10 cellular contexts compared by ENCODE assay signal in the genomic region with DNA sequence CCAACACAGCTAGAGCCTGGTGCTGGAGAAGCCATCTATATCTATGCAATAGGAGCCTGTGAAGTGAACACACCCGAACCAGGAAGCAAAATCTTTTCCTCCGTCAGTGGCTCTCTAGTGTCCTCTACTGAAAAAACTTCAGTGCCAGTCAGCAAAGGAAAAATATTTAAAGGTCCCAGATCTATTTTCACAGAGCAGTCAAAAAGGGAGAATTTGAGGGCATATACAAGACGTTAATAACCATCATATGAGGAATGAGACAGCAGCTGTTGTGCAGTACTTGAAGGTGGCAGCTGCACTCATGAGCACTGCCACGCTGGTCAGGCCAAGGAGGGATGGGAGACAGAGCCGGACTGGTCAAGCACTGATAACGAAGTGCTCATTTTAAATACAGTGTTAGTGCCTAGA. TPM values are rescaled to one million over a fixed set of nuclear protein-coding genes. Genes with fewer than 3 reads are reported as not detected.
DNase-seq lines count a peak whose midpoint lies in the region; ATAC-seq, FAIRE-seq and TF ChIP-seq lines count a peak whose summit lies in the region.
"Had no signal": no experiment of that assay in that cellular context is flagged by ENCODE, and none has a peak within 500 bp of the region (broad histone marks: within the 10 kb centered on the region; RNA-seq: fewer than 3 reads in every experiment).

No MANE protein-coding gene starts in this region.

- TF ChIP-seq RAD21 in HepG2 (CRISPR knock-in tag; IDR thresholded peaks at IDR 0.05) = no peak

- H3K27ac ChIP-seq in HepG2 (ENCODE audit: extremely low read length, insufficient read depth, low read length) = no peak overlapping the region

- no peak for TF ChIP-seq EP300 in HepG2 (IDR thresholded peaks at IDR 0.05; ENCODE audit: low read depth in 2 of 2, low read length in 2 of 2)
- no peak for TF ChIP-seq EP300 in HepG2 (CRISPR knock-in tag; IDR thresholded peaks at IDR 0.05; ENCODE audit: borderline replicate concordance)

- POLR2A ChIA-PET in HepG2 (lab: Yijun Ruan, JAX) (no interaction called here), GM10248 (lab: Yijun Ruan, JAX) (no interaction called here)

- no peaks in the 10 kb centered on the region for H3K36me3 ChIP-seq in HepG2 (replicated peaks in 1 of 2; ENCODE audit: control insufficient read depth in 1 of 2, insufficient read depth in 2 of 2, low read length in 2 of 2)

- no peaks in the 10 kb centered on the region for H3K4me1 ChIP-seq in HepG2 (ENCODE audit: insufficient read depth, low read length)

- in situ Hi-C loops in HepG2 (cut with HindIII; ENCODE audit: extremely low pct_ligation_motif_present, low pct_unique_long_range_greater_than_20kb) = loop anchor here (25.0 kb wide), 1 partner anchor 238 kb away; a partner anchor contains a TSS

- FAIRE-seq in HepG2 (lab: Jason Lieb, UNC) = peak; percentile 23
- FAIRE-seq: colon had no signal

- CTCF ChIA-PET in HepG2 (lab: Yijun Ruan, JAX; ENCODE audit: low intra/inter-chr PET ratio, low total read pairs) (no interaction called here), GM10248 (lab: Yijun Ruan, JAX) (interaction anchor here (1.1 to 1.9 kb wide), 5 partner anchors 9 to 70 kb away, joined by 3 to 5 read pairs (median 4); no protein-coding TSS in a partner anchor)

- no peaks in the 10 kb centered on the region for H3K27me3 ChIP-seq in HepG2 (ENCODE audit: control insufficient read depth in 1 of 2, insufficient read depth in 2 of 2, low read length in 2 of 2)

- H3K9ac ChIP-seq in HepG2 (ENCODE audit: insufficient read depth, low read depth, low read length) = no peak overlapping the region

- no peak for TF ChIP-seq POLR2A in HepG2 (IDR thresholded peaks at IDR 0.05; ENCODE audit: insufficient read depth in 1 of 2, low read depth in 2 of 2, low read length in 2 of 2)

- ATAC-seq in HepG2 = peak; percentile 91
- ATAC-seq in HG03039 (IDR thresholded peaks at IDR 0.05; ENCODE audit: unreplicated experiment) = no peak
- no peak for ATAC-seq in HG02571 (IDR thresholded peaks at IDR 0.05; ENCODE audit: unreplicated experiment)

- no peaks in the 10 kb centered on the region for H3K9me3 ChIP-seq in HepG2 (ENCODE audit: low read length)

- no peak overlapping the region for H3K4me3 ChIP-seq in HepG2 (replicated peaks in 1 of 3; ENCODE audit: insufficient read depth in 1 of 3, low read depth in 2 of 3, low read length in 3 of 3)

- 0 out of 2 replicates have a peak overlapping the region, but pooled peaks have one; percentile 20 for H3K4me2 ChIP-seq in HepG2 (ENCODE audit: low read depth, low read length)

- intact Hi-C loops in HepG2 (cut with micrococcal nuclease; ENCODE audit: unreplicated experiment) = loop anchor here (5.0 kb wide), 1 partner anchor 152 kb away; no protein-coding TSS in a partner anchor

- H3K79me2 ChIP-seq in HepG2 (ENCODE audit: insufficient read depth, low read length) = no peaks in the 10 kb centered on the region

- peak; percentile 38 for TF ChIP-seq CTCF in HepG2 (CRISPR knock-in tag; IDR thresholded peaks at IDR 0.05)
- no peak for TF ChIP-seq CTCF in GM10248 (IDR thresholded peaks at IDR 0.05; ENCODE audit: control extremely low read depth, extremely low read depth, low read depth, missing control alignments)

- 40% methylated on average over 6 of the region's 6 CpGs for WGBS in HepG2 (ENCODE audit: low lambda C conversion rate)

- no peaks in the 10 kb centered on the region for H4K20me1 ChIP-seq in HepG2 (ENCODE audit: insufficient read depth, low read length)

- DNase-seq in DMS53 treated with DMSO at 0.1 percent for 48 hours (lab: John Stamatoyannopoulos, UW; ENCODE audit: unreplicated experiment) = peak; percentile 26
- peak; percentile 42 for DNase-seq in NAMALWA (ENCODE audit: low spot score)
- peak; percentile 26 for DNase-seq in amniotic epithelial cell (ENCODE audit: low read depth)
- peak; percentile 42 for DNase-seq in HepG2 (ENCODE audit: low spot score)
- no peak for DNase-seq in mesenteric fat pad (ENCODE audit: low spot score)
- DNase-seq in GM10248 (ENCODE audit: extremely low spot score) = no peak
- DNase-seq: NK-92 treated with Interleukin-12 subunit alpha and Interleukin-12 subunit beta, amount 100 ng/mL, for 24 hours had no signal

- BruUV-seq in HepG2 (replicated peaks; lab: Mats Ljungman, UMichigan) = no TSS peak

- no peak overlapping the region for H2AFZ ChIP-seq in HepG2 (ENCODE audit: low read length)

TF ChIP-seq in HepG2, 621 proteins besides CTCF, POLR2A, EP300 and RAD21 (continues in another document):
- TF ChIP-seq SOX5 (CRISPR knock-in tag; IDR thresholded peaks at IDR 0.05; ENCODE audit: borderline replicate concordance) = no peak
- TF ChIP-seq STAG1 (CRISPR knock-in tag; IDR thresholded peaks at IDR 0.05) = peak; percentile 56
- TF ChIP-seq SIX1 (CRISPR knock-in tag; IDR thresholded peaks at IDR 0.05; ENCODE audit: borderline replicate concordance) = no peak
- TF ChIP-seq GABPA (IDR thresholded peaks at IDR 0.05; ENCODE audit: low read depth, low read length) = no peak
- no peak for TF ChIP-seq GABPA (CRISPR knock-in tag; IDR thresholded peaks at IDR 0.05; ENCODE audit: low read depth)
- TF ChIP-seq NCOA2 (CRISPR knock-in tag; IDR thresholded peaks at IDR 0.05) = no peak
- TF ChIP-seq AGO2 (optimal IDR thresholded peaks at IDR 0.05; ENCODE audit: low read depth, low read length) = no peak
- TF ChIP-seq ELF3 (CRISPR knock-in tag; IDR thresholded peaks at IDR 0.05) = peak; percentile 86
- TF ChIP-seq HES4 (CRISPR knock-in tag; IDR thresholded peaks at IDR 0.05; ENCODE audit: borderline replicate concordance) = no peak
- no peak for TF ChIP-seq NR3C1 (CRISPR knock-in tag; IDR thresholded peaks at IDR 0.05)
- TF ChIP-seq, protein P1, sequence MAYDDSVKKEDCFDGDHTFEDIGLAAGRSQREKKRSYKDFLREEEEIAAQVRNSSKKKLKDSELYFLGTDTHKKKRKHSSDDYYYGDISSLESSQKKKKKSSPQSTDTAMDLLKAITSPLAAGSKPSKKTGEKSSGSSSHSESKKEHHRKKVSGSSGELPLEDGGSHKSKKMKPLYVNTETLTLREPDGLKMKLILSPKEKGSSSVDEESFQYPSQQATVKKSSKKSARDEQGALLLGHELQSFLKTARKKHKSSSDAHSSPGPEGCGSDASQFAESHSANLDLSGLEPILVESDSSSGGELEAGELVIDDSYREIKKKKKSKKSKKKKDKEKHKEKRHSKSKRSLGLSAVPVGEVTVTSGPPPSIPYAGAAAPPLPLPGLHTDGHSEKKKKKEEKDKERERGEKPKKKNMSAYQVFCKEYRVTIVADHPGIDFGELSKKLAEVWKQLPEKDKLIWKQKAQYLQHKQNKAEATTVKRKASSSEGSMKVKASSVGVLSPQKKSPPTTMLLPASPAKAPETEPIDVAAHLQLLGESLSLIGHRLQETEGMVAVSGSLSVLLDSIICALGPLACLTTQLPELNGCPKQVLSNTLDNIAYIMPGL (CRISPR knock-in tag; IDR thresholded peaks at IDR 0.05; ENCODE audit: borderline replicate concordance in 1 of 2, low read depth in 1 of 2) = no peak
- TF ChIP-seq KDM4B (CRISPR knock-in tag; IDR thresholded peaks at IDR 0.05) = no peak
- no peak for TF ChIP-seq SAFB2 (CRISPR knock-in tag; IDR thresholded peaks at IDR 0.05; ENCODE audit: borderline replicate concordance, low read depth)
- TF ChIP-seq ZNF317 (CRISPR knock-in tag; IDR thresholded peaks at IDR 0.05) = no peak
- TF ChIP-seq ZSCAN29 (CRISPR knock-in tag; conservative IDR thresholded peaks at IDR 0.05) = no peak
- no peak for TF ChIP-seq ZNF614 (CRISPR knock-in tag; IDR thresholded peaks at IDR 0.05; ENCODE audit: borderline replicate concordance)
- TF ChIP-seq TEAD3 (CRISPR knock-in tag; optimal IDR thresholded peaks at IDR 0.05; ENCODE audit: borderline replicate concordance) = peak; percentile 29
- no peak for TF ChIP-seq ISX (CRISPR knock-in tag; conservative IDR thresholded peaks at IDR 0.05)
- TF ChIP-seq MXD4 (CRISPR knock-in tag; IDR thresholded peaks at IDR 0.05) = no peak
- TF ChIP-seq SMC3 (IDR thresholded peaks at IDR 0.05; ENCODE audit: low read length) = peak; percentile 33; the same call in 1 of the 2 replicates
- peak; percentile 41; the same call in 1 of the 2 replicates for TF ChIP-seq ELF1 (CRISPR knock-in tag; IDR thresholded peaks at IDR 0.05)
- TF ChIP-seq KLF16 (CRISPR knock-in tag; IDR thresholded peaks at IDR 0.05) = no peak
- TF ChIP-seq, protein P2, sequence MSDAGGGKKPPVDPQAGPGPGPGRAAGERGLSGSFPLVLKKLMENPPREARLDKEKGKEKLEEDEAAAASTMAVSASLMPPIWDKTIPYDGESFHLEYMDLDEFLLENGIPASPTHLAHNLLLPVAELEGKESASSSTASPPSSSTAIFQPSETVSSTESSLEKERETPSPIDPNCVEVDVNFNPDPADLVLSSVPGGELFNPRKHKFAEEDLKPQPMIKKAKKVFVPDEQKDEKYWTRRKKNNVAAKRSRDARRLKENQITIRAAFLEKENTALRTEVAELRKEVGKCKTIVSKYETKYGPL (CRISPR knock-in tag; IDR thresholded peaks at IDR 0.05) = no peak

RNA-seq across cellular contexts. Expression of a gene that starts 14.4 kb away (rescaled TPM):
- 0.95 and 1.4 TPM in 2 replicates for total RNA-seq in HepG2 (2016; rRNA removed; fragmentation: Illumina TruSeq; extraction: Trizol)
- 0.91 and 1.7 TPM in 2 replicates for total RNA-seq in HepG2 (2016; cell fraction: cytosol; rRNA removed; fragmentation: Illumina TruSeq; extraction: Trizol; ENCODE audit: low read depth)
- total RNA-seq in HepG2 (2016; cell fraction: insoluble cytoplasmic fraction; rRNA removed; fragmentation: Illumina TruSeq; extraction: Trizol) = 0.58 and 0.73 TPM in 2 replicates
- total RNA-seq in HepG2 (2016; cell fraction: membrane; rRNA removed; fragmentation: Illumina TruSeq; extraction: Trizol) = 1.9 and 2.2 TPM in 2 replicates
- 1.3 and 2.3 TPM in 2 replicates for total RNA-seq in HepG2 (2016; cell fraction: nucleus; rRNA removed; fragmentation: Illumina TruSeq; extraction: Trizol)
- polyA plus RNA-seq in HepG2 (2011; rRNA removed) = 1.7 and 2.2 TPM in 2 replicates
- polyA plus RNA-seq in HepG2 (2011; cell fraction: cytosol; rRNA removed) = 1.6 and 2.5 TPM in 2 replicates
- polyA plus RNA-seq in HepG2 (2011; cell fraction: nucleus; rRNA removed) = 2.4 and 2.7 TPM in 2 replicates
- polyA plus RNA-seq in HepG2 (2012) = 0.73 and 0.87 TPM in 2 replicates
- polyA plus RNA-seq in HepG2 (2016; cell fraction: cytosol; fragmentation: Illumina TruSeq; extraction: Trizol; ENCODE audit: low read depth) = 2.0 and 2.2 TPM in 2 replicates
- polyA plus RNA-seq in HepG2 (2016; cell fraction: insoluble cytoplasmic fraction; fragmentation: Illumina TruSeq; extraction: Trizol; ENCODE audit: low read depth) = 0.76 and 1.8 TPM in 2 replicates
- 1.1 and 1.5 TPM in 2 replicates for polyA plus RNA-seq in HepG2 (2016; cell fraction: membrane; fragmentation: Illumina TruSeq; extraction: Trizol; ENCODE audit: low read depth)
- polyA plus RNA-seq in HepG2 (2016; cell fraction: nucleus; fragmentation: Illumina TruSeq; extraction: Trizol; ENCODE audit: insufficient read depth, low read depth) = 1.5 and 1.9 TPM in 2 replicates
- 2.3 and 5.6 TPM in 2 replicates for polyA minus RNA-seq in HepG2 (2011; rRNA and poly(A)+ RNA removed; ENCODE audit: low replicate concordance)
- 1.2 and 2.8 TPM in 2 replicates for polyA minus RNA-seq in HepG2 (2011; cell fraction: cytosol; rRNA and poly(A)+ RNA removed)
- 1.5 and 2.4 TPM in 2 replicates for polyA minus RNA-seq in HepG2 (2011; cell fraction: nucleus; rRNA and poly(A)+ RNA removed)
- total RNA-seq in mesenteric fat pad = 23.6 TPM

Comparison
In these comparisons a context has a peak if more than half of its experiments do, and no peak if none do; other contexts are left out.
1. DNase-seq: peak in DMS53 treated with DMSO at 0.1 percent for 48 hours (single experiment), NAMALWA (single experiment), amniotic epithelial cell (single experiment) and HepG2 (single experiment); none in mesenteric fat pad (single experiment) and GM10248 (single experiment).